Comparison of ENCODE assay signal across 7 cellular contexts in the genomic region with DNA sequence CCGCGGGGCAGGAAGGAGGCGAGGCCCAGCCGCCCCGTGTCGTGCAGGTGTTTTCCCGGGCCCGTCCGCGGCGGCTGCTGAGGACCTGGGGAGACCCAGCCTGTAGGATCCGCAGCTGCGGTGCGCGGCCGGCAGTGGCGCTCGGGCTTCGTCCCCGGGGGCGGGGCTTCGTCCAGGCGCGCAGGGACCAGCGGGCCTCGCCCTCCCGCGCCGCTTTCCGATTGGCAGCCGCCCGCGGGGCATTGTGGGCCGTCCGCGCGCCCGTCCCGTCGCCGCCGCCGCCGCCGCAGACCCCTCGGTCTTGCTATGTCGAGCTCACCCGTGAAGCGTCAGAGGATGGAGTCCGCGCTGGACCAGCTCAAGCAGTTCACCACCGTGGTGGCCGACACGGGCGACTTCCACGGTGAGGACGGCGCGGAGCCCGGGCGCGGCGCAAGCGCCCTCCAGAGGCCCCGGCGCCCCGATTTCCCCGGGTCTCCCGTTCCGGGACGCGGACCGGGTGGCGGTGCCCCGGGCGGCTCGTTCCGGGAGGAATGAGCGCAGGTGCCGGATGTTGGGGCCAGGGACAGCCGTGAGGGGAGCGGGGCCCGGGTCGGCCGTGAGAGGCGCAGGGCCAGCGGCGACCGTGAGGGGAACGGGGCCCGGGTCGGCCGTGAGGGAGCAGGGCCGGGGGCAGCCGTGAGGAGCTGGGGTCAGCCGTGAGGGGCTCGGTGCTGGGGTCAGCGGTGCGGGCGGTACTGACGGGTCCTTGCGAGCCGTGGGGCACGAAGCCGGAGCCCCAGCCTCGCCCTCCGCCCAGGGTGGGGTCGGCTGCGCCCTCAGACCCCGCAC. TPM values are rescaled to one million over a fixed set of nuclear protein-coding genes. Genes with fewer than 3 reads are reported as not detected.
DNase-seq lines count a peak whose midpoint lies in the region; ATAC-seq lines count a peak whose summit lies in the region.

A gene (plus strand): TSS at position 289 of the 831 bp plus-strand sequence. CDS start 18 bp downstream, at position 307.

- ATAC-seq in GM18499 (IDR thresholded peaks at IDR 0.05; ENCODE audit: insufficient read depth, unreplicated experiment) = peak; percentile 48
- ATAC-seq in HG02884 (IDR thresholded peaks at IDR 0.05; ENCODE audit: unreplicated experiment) = peak; percentile 78
- peak; percentile 96 for ATAC-seq in sciatic nerve

- intact Hi-C loops in sciatic nerve (cut with DNase I) = loop anchor here (10.0 kb wide), 1 partner anchor 1637 kb away; no protein-coding TSS in a partner anchor

- DNase-seq in NCI-H1694 (lab: John Stamatoyannopoulos, UW) = peak; percentile 45
- DNase-seq in T-helper 22 cell (ENCODE audit: low read depth) = peak; percentile 73
- peak; percentile 97 for DNase-seq in astrocyte of the hippocampus (ENCODE audit: low read depth, low spot score)
- peak; percentile 84 to 90 for DNase-seq in hippocampal formation (lab: John Stamatoyannopoulos, UW)
- DNase-seq in sciatic nerve (ENCODE audit: low spot score) = peak; percentile 95

RNA-seq across cellular contexts. Expression of the gene that starts here (rescaled TPM):
- total RNA-seq in sciatic nerve = 187 TPM

Comparison
In these comparisons a context has a peak if more than half of its experiments do, and no peak if none do; other contexts are left out.
1. Peak in every context shown above with its lines: DNase-seq and ATAC-seq.
2. DNase-seq: peak in every context shown above with its lines; median percentile 97 in astrocyte of the hippocampus; 95 in sciatic nerve; 87 in hippocampal formation; 73 in T-helper 22 cell; 45 in NCI-H1694.